Comparison of ENCODE assay signal across 27 cellular contexts in genomic region chr2:182868423-182868822, GRCh38. TPM values are rescaled to one million over a fixed set of nuclear protein-coding genes. Genes with fewer than 3 reads are reported as not detected.
DNase-seq lines count a peak whose midpoint lies in the region; ATAC-seq and TF ChIP-seq lines count a peak whose summit lies in the region.
"Had no signal": no experiment of that assay in that cellular context is flagged by ENCODE, and none has a peak within 500 bp of the region (broad histone marks: within the 10 kb centered on the region; RNA-seq: fewer than 3 reads in every experiment).

No MANE protein-coding gene starts in this region.

- no peak overlapping the region for H3K4me3 ChIP-seq in GM23338
- H3K4me3 ChIP-seq: BLaER1 treated with 17β-estradiol and CSF1 and Interleukin-3, amounts not matched to agents 10 nM and 100 nM; left lung; right atrium auricular region; stomach; tibial artery had no signal

- H2AFZ ChIP-seq in GM23338 = no peak overlapping the region

- no peaks in the 10 kb centered on the region for H3K36me3 ChIP-seq in GM23338 (ENCODE audit: insufficient read depth)
- H3K36me3 ChIP-seq: BLaER1 treated with 17β-estradiol and CSF1 and Interleukin-3, amounts not matched to agents 10 nM and 100 nM; left lung; right atrium auricular region; stomach; tibial artery had no signal

- H3K4me3 Mint-ChIP-seq in GM23338 (peak overlapping the region; percentile 88; the same call in 1 of the 3 replicates), brain (peak overlapping the region in 4 of 5 experiments; percentile 7 to 86 (median 84)), neural crest cell (peak overlapping the region; percentile 89), glutamatergic neuron (ENCODE audit: unreplicated experiment) (no peak overlapping the region)
- peak overlapping the region in 1 of 2 donors; percentile 32 for H3K4me3 Mint-ChIP-seq in activated T-cell treated with anti-CD3 and anti-CD28 coated beads, Interleukin-2, amount 50 U/mL, for 72 hours
- H3K4me3 Mint-ChIP-seq: activated CD8-positive, alpha-beta T cell treated with anti-CD3 and anti-CD28 coated beads for 36 hours; activated naive CD8-positive, alpha-beta T cell; natural killer cell had no signal

- H3K9me3 Mint-ChIP-seq in GM23338 (no peaks in the 10 kb centered on the region; the same call in 2 of the 3 replicates), brain (peaks cover 0 to 7% (median 0%) of the 10 kb centered on the region in 5 experiments), neural crest cell (no peaks in the 10 kb centered on the region), glutamatergic neuron (ENCODE audit: unreplicated experiment) (peaks cover 8% of the 10 kb centered on the region)
- H3K9me3 Mint-ChIP-seq in activated T-cell treated with anti-CD3 and anti-CD28 coated beads, Interleukin-2, amount 50 U/mL, for 72 hours = peaks cover 0 to 3% of the 10 kb centered on the region in 2 donors
- H3K9me3 Mint-ChIP-seq: activated CD8-positive, alpha-beta T cell treated with anti-CD3 and anti-CD28 coated beads for 36 hours; natural killer cell had no signal

- no peak overlapping the region for H3K27ac ChIP-seq in GM23338 (ENCODE audit: low read depth)
- H3K27ac ChIP-seq: BLaER1 treated with 17β-estradiol and CSF1 and Interleukin-3, amounts not matched to agents 10 nM and 100 nM; left lung; right atrium auricular region; stomach had no signal

- peaks cover 29% of the 10 kb centered on the region for H3K27me3 Mint-ChIP-seq in GM23338 (ENCODE audit: insufficient read depth, low read depth, poor library complexity)
- H3K27me3 Mint-ChIP-seq in brain = peaks cover 31% of the 10 kb centered on the region
- H3K27me3 Mint-ChIP-seq in neural crest cell (ENCODE audit: low read depth) = no peaks in the 10 kb centered on the region
- peaks cover 74% of the 10 kb centered on the region for H3K27me3 Mint-ChIP-seq in activated T-cell treated with anti-CD3 and anti-CD28 coated beads, Interleukin-2, amount 50 U/mL, for 72 hours (ENCODE audit: low read depth)
- H3K27me3 Mint-ChIP-seq in glutamatergic neuron (ENCODE audit: unreplicated experiment) = peaks cover 4% of the 10 kb centered on the region

- peaks cover 41% of the 10 kb centered on the region for H3K27me3 ChIP-seq in GM23338 (ENCODE audit: insufficient read depth)
- H3K27me3 ChIP-seq: right atrium auricular region, tibial artery had no signal

- no peaks in the 10 kb centered on the region for H4K20me1 ChIP-seq in GM23338 (replicated peaks; ENCODE audit: insufficient read depth)
- H4K20me1 ChIP-seq: BLaER1 treated with 17β-estradiol and CSF1 and Interleukin-3, amounts not matched to agents 10 nM and 100 nM had no signal

- 0 out of 2 replicates have a peak, but pooled peaks cover 4% of the 10 kb centered on the region for H3F3A ChIP-seq in GM23338 (replicated peaks; ENCODE audit: low read depth)

- H3K79me2 ChIP-seq in GM23338 (replicated peaks; ENCODE audit: insufficient read depth) = no peaks in the 10 kb centered on the region

- H3K4me1 ChIP-seq in GM23338 (ENCODE audit: insufficient read depth) = peaks cover 14% of the 10 kb centered on the region
- H3K4me1 ChIP-seq: Caco-2 had no signal

- H3K4me2 ChIP-seq in GM23338 = peak overlapping the region; percentile 100; the same call in 1 of the 2 replicates
- H3K4me2 ChIP-seq: BLaER1 treated with 17β-estradiol and CSF1 and Interleukin-3, amounts not matched to agents 10 nM and 100 nM had no signal

- ATAC-seq in GM23338 = no peak
- no peak for ATAC-seq in activated T-cell treated with anti-CD3 and anti-CD28 coated beads, Interleukin-2, amount 50 U/mL, for 72 hours (replicated peaks in 1 of 2)
- ATAC-seq: activated CD8-positive, alpha-beta T cell treated with anti-CD3 and anti-CD28 coated beads for 36 hours; left lung; natural killer cell had no signal

- H3K27ac Mint-ChIP-seq in GM23338 (no peak overlapping the region), brain (peak overlapping the region in 3 of 5 experiments; percentile 29 to 87 (median 29)), neural crest cell (ENCODE audit: unreplicated experiment) (peak overlapping the region; percentile 72), glutamatergic neuron (ENCODE audit: unreplicated experiment) (no peak overlapping the region)
- no peak overlapping the region for H3K27ac Mint-ChIP-seq in activated T-cell treated with anti-CD3 and anti-CD28 coated beads, Interleukin-2, amount 50 U/mL, for 72 hours
- H3K27ac Mint-ChIP-seq: activated CD8-positive, alpha-beta T cell treated with anti-CD3 and anti-CD28 coated beads for 36 hours; activated naive CD8-positive, alpha-beta T cell; natural killer cell had no signal

- peaks cover 16% of the 10 kb centered on the region for H3K4me1 Mint-ChIP-seq in GM23338
- H3K4me1 Mint-ChIP-seq in brain = peaks cover 47% of the 10 kb centered on the region
- H3K4me1 Mint-ChIP-seq in neural crest cell = peaks cover 69% of the 10 kb centered on the region
- peaks cover 21% of the 10 kb centered on the region for H3K4me1 Mint-ChIP-seq in activated T-cell treated with anti-CD3 and anti-CD28 coated beads, Interleukin-2, amount 50 U/mL, for 72 hours (ENCODE audit: low read depth)
- peaks cover 17% of the 10 kb centered on the region for H3K4me1 Mint-ChIP-seq in glutamatergic neuron (ENCODE audit: low read depth, unreplicated experiment)

- H3K9me2 ChIP-seq in GM23338 (ENCODE audit: insufficient read depth) = no peaks in the 10 kb centered on the region

- H3K36me3 Mint-ChIP-seq in GM23338 (ENCODE audit: low read depth) (no peaks in the 10 kb centered on the region; the same call in 2 of the 3 replicates), brain (peaks cover 7% of the 10 kb centered on the region), neural crest cell (ENCODE audit: low read depth) (no peaks in the 10 kb centered on the region), glutamatergic neuron (ENCODE audit: unreplicated experiment) (peaks cover 5% of the 10 kb centered on the region)
- peaks cover 0 to 4% of the 10 kb centered on the region in 2 donors for H3K36me3 Mint-ChIP-seq in activated T-cell treated with anti-CD3 and anti-CD28 coated beads, Interleukin-2, amount 50 U/mL, for 72 hours (ENCODE audit: insufficient read depth in 2 of 2)
- H3K36me3 Mint-ChIP-seq: activated naive CD8-positive, alpha-beta T cell had no signal

- TF ChIP-seq CTCF in GM23338 (conservative IDR thresholded peaks at IDR 0.05; ENCODE audit: low read depth in 2 of 2) (no peak), brain (conservative IDR thresholded peaks at IDR 0.05) (no peak), neural crest cell (conservative IDR thresholded peaks at IDR 0.05) (no peak), glutamatergic neuron (IDR thresholded peaks at IDR 0.05; ENCODE audit: partially characterized antibody, unreplicated experiment) (no peak)

- DNase-seq in GM23338 (ENCODE audit: low spot score) (no peak), NCI-H2171 treated with DMSO at 0.1 percent for 48 hours (lab: John Stamatoyannopoulos, UW) (peak; percentile 76), neural crest cell (ENCODE audit: low read depth, low spot score) (no peak), NCI-H1092 treated with DMSO at 0.1 percent for 48 hours (lab: John Stamatoyannopoulos, UW) (no peak), glutamatergic neuron (no peak)
- no peak for DNase-seq in activated T-cell treated with anti-CD3 and anti-CD28 coated beads, Interleukin-2, amount 50 U/mL, for 72 hours
- DNase-seq: activated CD8-positive, alpha-beta T cell treated with anti-CD3 and anti-CD28 coated beads for 36 hours; aorta; Caco-2; caudate nucleus; dermis blood vessel endothelial cell; hypothalamus; IMR-90; left lung; natural killer cell; NCI-H1048; NCI-H187 treated with DMSO at 0.1 percent for 48 hours; NCI-H774; RPMI8226; stimulated activated CD4-positive, alpha-beta T cell treated with anti-CD3 and anti-CD28 coated beads, Interleukin-2, amount 100 ng/mL, for 24 hours; stomach; T-helper 2 cell; tibial artery had no signal

TF ChIP-seq in GM23338, 12 proteins besides CTCF, POLR2A, EP300 and RAD21:
- TF ChIP-seq CREB1 (CRISPR knock-in tag; IDR thresholded peaks at IDR 0.05; ENCODE audit: low read depth) (no peak), STAT1 (IDR thresholded peaks at IDR 0.05; ENCODE audit: unreplicated experiment) (no peak), ZNF114 (CRISPR knock-in tag; IDR thresholded peaks at IDR 0.05) (no peak), ETS1 (IDR thresholded peaks at IDR 0.05) (no peak), JUNB (IDR thresholded peaks at IDR 0.05; ENCODE audit: unreplicated experiment) (no peak), NANOG (IDR thresholded peaks at IDR 0.05; ENCODE audit: borderline replicate concordance) (no peak), EZH2phosphoT487 (IDR thresholded peaks at IDR 0.05; ENCODE audit: unreplicated experiment) (no peak), EZH2 (IDR thresholded peaks at IDR 0.05; ENCODE audit: low read depth, unreplicated experiment) (no peak)

RNA-seq across cellular contexts. Expression of gene FRZB, which starts 2.0 kb away (rescaled TPM):
- 0.52 and 1.0 TPM in 2 replicates for total RNA-seq in GM23338 (2014; rRNA removed; shearing (Covaris generic))
- polyA plus RNA-seq in GM23338 (2016; fragmentation: Nextera tagmentation; extraction: Ambion mirVana) (1.2 and 1.5 TPM in 2 replicates), brain (ENCODE audit: insufficient read depth, low read depth, low replicate concordance) (8.5 TPM)
- total RNA-seq in neural crest cell (32.9 and 33.4 TPM in 2 replicates), glutamatergic neuron (ENCODE audit: unreplicated experiment) (2.2 TPM)
- not detected for total RNA-seq in activated T-cell treated with anti-CD3 and anti-CD28 coated beads, Interleukin-2, amount 50 U/mL, for 72 hours
- total RNA-seq: activated CD8-positive, alpha-beta T cell treated with anti-CD3 and anti-CD28 coated beads for 36 hours; Caco-2; natural killer cell had no signal

Comparison
In these comparisons a context has a peak if more than half of its experiments do, and no peak if none do; other contexts are left out.
1. H3K27ac Mint-ChIP-seq: peak in brain (3 of 5) and neural crest cell (single experiment); none in GM23338 (single experiment), activated T-cell treated with anti-CD3 and anti-CD28 coated beads, Interleukin-2, amount 50 U/mL, for 72 hours (single experiment) and glutamatergic neuron (single experiment).
2. RNA of gene FRZB, which starts 2.0 kb away (total RNA-seq): 32.9 to 33.4 TPM in neural crest cell; 2.2 TPM in glutamatergic neuron (single experiment), 0.52 to 1.0 TPM in GM23338 and not detected in activated T-cell treated with anti-CD3 and anti-CD28 coated beads, Interleukin-2, amount 50 U/mL, for 72 hours; every median in the first group is over 10 times any median in the second.